In genomic region chr7:48188776-48189520, GRCh38 we compare ENCODE assay signal across 27 cellular contexts. TPM values are rescaled to one million over a fixed set of nuclear protein-coding genes. Genes with fewer than 3 reads are reported as not detected.
DNase-seq lines count a peak whose midpoint lies in the region; ATAC-seq, FAIRE-seq and TF ChIP-seq lines count a peak whose summit lies in the region.
"Had no signal": no experiment of that assay in that cellular context is flagged by ENCODE, and none has a peak within 500 bp of the region (broad histone marks: within the 10 kb centered on the region; RNA-seq: fewer than 3 reads in every experiment).

No MANE protein-coding gene starts in this region.

- no peak overlapping the region for H3K4me2 ChIP-seq in endothelial cell of umbilical vein (ENCODE audit: insufficient read depth, low read length)
- no peak overlapping the region for H3K4me2 ChIP-seq in trophoblast cell (ENCODE audit: low read length)
- H3K4me2 ChIP-seq: KMS-11 had no signal

- H3K9ac ChIP-seq in endothelial cell of umbilical vein (replicated peaks; ENCODE audit: extremely low read depth, insufficient read depth, low read length) = no peak overlapping the region
- H3K9ac ChIP-seq in trophoblast cell (ENCODE audit: low read length) = peak overlapping the region; percentile 72
- H3K9ac ChIP-seq: GM23248, KMS-11 had no signal

- CTCF ChIA-PET in WTC11 (lab: Charles Lee) = interaction anchor here (1.0 kb wide), 1 partner anchor 41 kb away, joined by 3 read pairs; no protein-coding TSS in a partner anchor
- CTCF ChIA-PET in endothelial cell of umbilical vein (lab: Charles Lee) = no interaction called here
- CTCF ChIA-PET in CD8-positive, alpha-beta T cell (lab: Charles Lee) = no interaction called here

- H3K4me3 ChIP-seq in endothelial cell of umbilical vein (replicated peaks in 1 of 3; ENCODE audit: insufficient read depth in 1 of 3, low read depth in 1 of 3, low read length in 3 of 3) (no peak overlapping the region), trophoblast cell (ENCODE audit: low read depth, low read length) (no peak overlapping the region), foreskin fibroblast (ENCODE audit: low read depth in 1 of 2, low read length in 2 of 2) (no peak overlapping the region)
- no peak overlapping the region for H3K4me3 ChIP-seq in CD8-positive, alpha-beta T cell (ENCODE audit: low read depth, low read length)
- H3K4me3 ChIP-seq: ascending aorta, colonic mucosa, GM23248, psoas muscle, skin epidermis, upper lobe of right lung had no signal

- H3K4me1 ChIP-seq in endothelial cell of umbilical vein (ENCODE audit: control insufficient read depth, extremely low read depth, insufficient read depth, low read length) (no peaks in the 10 kb centered on the region), trophoblast cell (ENCODE audit: control insufficient read depth in 1 of 2, insufficient read depth in 2 of 2, low read length in 2 of 2) (no peaks in the 10 kb centered on the region)
- H3K4me1 ChIP-seq in CD8-positive, alpha-beta T cell (ENCODE audit: insufficient read depth, low read length) = no peaks in the 10 kb centered on the region
- H3K4me1 ChIP-seq: ascending aorta, colonic mucosa, psoas muscle, upper lobe of right lung had no signal

- ATAC-seq in WTC11 = peak; percentile 65
- no peak for ATAC-seq in CD8-positive, alpha-beta T cell
- ATAC-seq: activated T-helper 17 cell treated with anti-CD3 and anti-CD28 coated beads, Interleukin-2, amount 50 U/mL, for 72 hours; psoas muscle; upper lobe of right lung had no signal

- no TSS peak for BruUV-seq in endothelial cell of umbilical vein (replicated peaks; lab: Mats Ljungman, UMichigan)

- no peak overlapping the region for H3K23ac ChIP-seq in trophoblast cell (ENCODE audit: low read length)

- H4K8ac ChIP-seq in trophoblast cell (ENCODE audit: low read depth, low read length) = no peak overlapping the region

- intact Hi-C loops in endothelial cell of umbilical vein (cut with micrococcal nuclease) = no loop called here
- intact Hi-C loops in CD8-positive, alpha-beta T cell (cut with DNase I, micrococcal nuclease) = no loop called here

- H2BK120ac ChIP-seq in trophoblast cell (ENCODE audit: insufficient read depth, low read length, poor library complexity) = no peak overlapping the region

- H3K9me3 Mint-ChIP-seq in WTC11 = peaks cover 36% of the 10 kb centered on the region
- peaks cover 6% of the 10 kb centered on the region for H3K9me3 Mint-ChIP-seq in CD8-positive, alpha-beta T cell
- H3K9me3 Mint-ChIP-seq: activated B cell treated with CpG ODN at 0.5 μM for 24 hours; activated T-helper 17 cell treated with anti-CD3 and anti-CD28 coated beads, Interleukin-2, amount 50 U/mL, for 72 hours had no signal

- POLR2A ChIA-PET in WTC11 (lab: Charles Lee) (no interaction called here), endothelial cell of umbilical vein (lab: Charles Lee) (no interaction called here)
- POLR2A ChIA-PET in CD8-positive, alpha-beta T cell (lab: Charles Lee) = no interaction called here

- no peaks in the 10 kb centered on the region for H3K9me3 ChIP-seq in endothelial cell of umbilical vein (replicated peaks; ENCODE audit: control insufficient read depth, insufficient read depth, low read length)
- H3K9me3 ChIP-seq in trophoblast cell (ENCODE audit: insufficient read depth, low read depth, low read length) = no peaks in the 10 kb centered on the region
- no peaks in the 10 kb centered on the region for H3K9me3 ChIP-seq in CD8-positive, alpha-beta T cell (ENCODE audit: low read length)
- H3K9me3 ChIP-seq: ascending aorta, colonic mucosa, psoas muscle, upper lobe of right lung had no signal

- peaks cover 6% of the 10 kb centered on the region for H3K4me1 Mint-ChIP-seq in WTC11
- no peaks in the 10 kb centered on the region for H3K4me1 Mint-ChIP-seq in CD8-positive, alpha-beta T cell (ENCODE audit: low read depth)
- H3K4me1 Mint-ChIP-seq: activated B cell treated with CpG ODN at 0.5 μM for 24 hours; activated T-helper 17 cell treated with anti-CD3 and anti-CD28 coated beads, Interleukin-2, amount 50 U/mL, for 72 hours had no signal

- no peak overlapping the region for H2BK5ac ChIP-seq in trophoblast cell (ENCODE audit: low read depth, low read length, poor library complexity)

- no peak overlapping the region for H3K18ac ChIP-seq in trophoblast cell (ENCODE audit: low read length)

- no peaks in the 10 kb centered on the region for H3K27me3 ChIP-seq in endothelial cell of umbilical vein (ENCODE audit: control insufficient read depth in 2 of 2, insufficient read depth in 2 of 2, low read length in 2 of 2)
- H3K27me3 ChIP-seq in trophoblast cell (ENCODE audit: insufficient read depth, low read length) = no peaks in the 10 kb centered on the region
- no peaks in the 10 kb centered on the region for H3K27me3 ChIP-seq in CD8-positive, alpha-beta T cell (ENCODE audit: insufficient read depth, low read length)
- H3K27me3 ChIP-seq: ascending aorta, colonic mucosa, upper lobe of right lung had no signal

- H3K36me3 ChIP-seq in endothelial cell of umbilical vein (ENCODE audit: control insufficient read depth in 2 of 2, extremely low read depth in 1 of 2, insufficient read depth in 2 of 2, low read length in 2 of 2) (no peaks in the 10 kb centered on the region), trophoblast cell (ENCODE audit: control insufficient read depth in 1 of 2, insufficient read depth in 2 of 2, low read length in 2 of 2) (no peaks in the 10 kb centered on the region)
- H3K36me3 ChIP-seq in CD8-positive, alpha-beta T cell (ENCODE audit: insufficient read depth, low read length) = no peaks in the 10 kb centered on the region
- H3K36me3 ChIP-seq: ascending aorta, colonic mucosa, upper lobe of right lung had no signal

- H3K27ac ChIP-seq in endothelial cell of umbilical vein (ENCODE audit: insufficient read depth, low read depth, low read length) = no peak overlapping the region
- H3K27ac ChIP-seq in trophoblast cell (ENCODE audit: low read depth, low read length) = no peak overlapping the region
- H3K27ac ChIP-seq in CD8-positive, alpha-beta T cell (ENCODE audit: low read depth, low read length) = no peak overlapping the region
- H3K27ac ChIP-seq: ascending aorta, colonic mucosa, GM23248, KMS-11, psoas muscle, skin epidermis, upper lobe of right lung had no signal

- no peak overlapping the region for H4K12ac ChIP-seq in trophoblast cell (ENCODE audit: low read depth, low read length)

- no peak overlapping the region for H3K14ac ChIP-seq in trophoblast cell (ENCODE audit: low read length)

- no peak overlapping the region for H3K27ac Mint-ChIP-seq in WTC11
- H3K27ac Mint-ChIP-seq in CD8-positive, alpha-beta T cell = no peak overlapping the region
- H3K27ac Mint-ChIP-seq: activated B cell treated with CpG ODN at 0.5 μM for 24 hours; activated naive CD8-positive, alpha-beta T cell; activated T-helper 17 cell treated with anti-CD3 and anti-CD28 coated beads, Interleukin-2, amount 50 U/mL, for 72 hours had no signal

- H3K79me2 ChIP-seq in endothelial cell of umbilical vein (ENCODE audit: control insufficient read depth, insufficient read depth, low read length) = no peaks in the 10 kb centered on the region
- H3K79me2 ChIP-seq in trophoblast cell (ENCODE audit: control insufficient read depth, insufficient read depth, low read length, poor library complexity) = no peaks in the 10 kb centered on the region

- no peaks in the 10 kb centered on the region for H3K9me1 ChIP-seq in endothelial cell of umbilical vein (replicated peaks; ENCODE audit: control insufficient read depth, extremely low read depth, insufficient read depth, low read length)

- H2AFZ ChIP-seq in endothelial cell of umbilical vein (ENCODE audit: low read depth, low read length) = no peak overlapping the region
- H2AFZ ChIP-seq in trophoblast cell (ENCODE audit: insufficient read depth, low read length, poor library complexity) = no peak overlapping the region
- H2AFZ ChIP-seq: GM23248 had no signal

- H4K91ac ChIP-seq in trophoblast cell (ENCODE audit: low read depth, low read length) = no peak overlapping the region

- peaks cover 19% of the 10 kb centered on the region for H3K36me3 Mint-ChIP-seq in WTC11
- no peaks in the 10 kb centered on the region for H3K36me3 Mint-ChIP-seq in CD8-positive, alpha-beta T cell

- no peak overlapping the region for H2AK5ac ChIP-seq in trophoblast cell (ENCODE audit: low read length)

- no CpG with 5 or more reads among the region's 12 CpGs for WGBS in trophoblast cell (ENCODE audit: extremely low coverage, insufficient coverage, insufficient read length)

- H3K4me3 Mint-ChIP-seq in WTC11 = no peak overlapping the region
- no peak overlapping the region for H3K4me3 Mint-ChIP-seq in CD8-positive, alpha-beta T cell
- H3K4me3 Mint-ChIP-seq: activated B cell treated with CpG ODN at 0.5 μM for 24 hours; activated naive CD8-positive, alpha-beta T cell; activated T-helper 17 cell treated with anti-CD3 and anti-CD28 coated beads, Interleukin-2, amount 50 U/mL, for 72 hours had no signal

- TF ChIP-seq POLR2A in endothelial cell of umbilical vein (IDR thresholded peaks at IDR 0.05; ENCODE audit: low read depth, low read length) = no peak

- DNase-seq in NCI-H82 (lab: John Stamatoyannopoulos, UW) (peak; percentile 15), NCI-H82 treated with DMSO at 0.1 percent for 48 hours (lab: John Stamatoyannopoulos, UW; ENCODE audit: unreplicated experiment) (no peak), WTC11 (ENCODE audit: low spot score) (no peak), endothelial cell of umbilical vein (ENCODE audit: low read depth, low spot score) (peak; percentile 3), trophoblast cell (no peak), foreskin fibroblast (no peak), NCI-H526 (lab: John Stamatoyannopoulos, UW) (no peak)
- no peak for DNase-seq in CD8-positive, alpha-beta T cell
- DNase-seq: 8988T; activated B cell treated with CpG ODN at 0.5 μM for 24 hours; activated CD4-positive, alpha-beta T cell treated with anti-CD3 and anti-CD28 coated beads, Interleukin-2, amount 50 U/mL, for 48 hours; activated CD8-positive, alpha-beta memory T cell treated with anti-CD3 and anti-CD28 coated beads, Interleukin-2, amount 50 U/mL, for 48 hours; colonic mucosa; GM23248; kidney glomerular epithelial cell; NCI-H510A treated with DMSO at 0.1 percent for 48 hours; psoas muscle; stimulated activated CD4-positive, alpha-beta T cell treated with anti-CD3 and anti-CD28 coated beads, Interleukin-1b, Interleukin-23, amount 100 ng/mL, for 48 hours; T1000; upper lobe of right lung had no signal

- H2BK12ac ChIP-seq in trophoblast cell (ENCODE audit: low read length) = no peak overlapping the region

- FAIRE-seq in endothelial cell of umbilical vein (lab: Jason Lieb, UNC) = no peak
- FAIRE-seq: G401.6 had no signal

- TF ChIP-seq CTCF in WTC11 (IDR thresholded peaks at IDR 0.05) (no peak), endothelial cell of umbilical vein (IDR thresholded peaks at IDR 0.05; ENCODE audit: extremely low read depth in 1 of 2, insufficient read depth in 1 of 2, low read depth in 1 of 2, low read length in 2 of 2) (no peak), foreskin fibroblast (IDR thresholded peaks at IDR 0.05; ENCODE audit: low read depth, low read length) (no peak)
- TF ChIP-seq CTCF in CD8-positive, alpha-beta T cell (IDR thresholded peaks at IDR 0.05) = no peak

- H3K4ac ChIP-seq in trophoblast cell (ENCODE audit: low read depth, low read length) = no peak overlapping the region

- H4K20me1 ChIP-seq in endothelial cell of umbilical vein (replicated peaks; ENCODE audit: control insufficient read depth, extremely low read depth, insufficient read depth, low read length) = no peaks in the 10 kb centered on the region

- H3K79me1 ChIP-seq in trophoblast cell (ENCODE audit: low read length) = no peaks in the 10 kb centered on the region

- no peaks in the 10 kb centered on the region for H3K27me3 Mint-ChIP-seq in WTC11 (ENCODE audit: low read depth)
- H3K27me3 Mint-ChIP-seq in CD8-positive, alpha-beta T cell (ENCODE audit: low read depth) = peaks cover 8% of the 10 kb centered on the region
- H3K27me3 Mint-ChIP-seq: activated B cell treated with CpG ODN at 0.5 μM for 24 hours had no signal

- dilution Hi-C loops in endothelial cell of umbilical vein (cut with MboI; ENCODE audit: extremely low pct_ligation_motif_present, low sequenced_read_pairs) = no loop called here

RNA-seq across cellular contexts. Expression of gene ABCA13, which starts 17.7 kb away (rescaled TPM):
- total RNA-seq in WTC11 (2021) (0.02 to 0.05 TPM (median 0.04 TPM) in 3 replicates), endothelial cell of umbilical vein (0.09 and 0.11 TPM in 2 replicates)
- 0.01 and 0.05 TPM in 2 replicates for polyA plus RNA-seq in endothelial cell of umbilical vein
- polyA plus RNA-seq in endothelial cell of umbilical vein (2011; cell fraction: cytosol; rRNA removed) = 0.01 and 0.03 TPM in 2 replicates
- 0.08 and 0.11 TPM in 2 replicates for polyA plus RNA-seq in endothelial cell of umbilical vein (2011; cell fraction: nucleus; rRNA removed)
- 0.03 TPM in 1 of 2 replicates, not detected in the other for polyA plus RNA-seq in endothelial cell of umbilical vein (2012)
- 0.05 and 0.15 TPM in 2 replicates for polyA minus RNA-seq in endothelial cell of umbilical vein
- not detected for polyA minus RNA-seq in endothelial cell of umbilical vein (2011; cell fraction: cytosol; rRNA and poly(A)+ RNA removed)
- 0.29 and 0.87 TPM in 2 replicates for polyA minus RNA-seq in endothelial cell of umbilical vein (2011; cell fraction: nucleus; rRNA and poly(A)+ RNA removed)
- polyA plus RNA-seq in trophoblast cell (2013) = 0.07 and 0.08 TPM in 2 replicates
- not detected for total RNA-seq in CD8-positive, alpha-beta T cell
- total RNA-seq: activated B cell treated with CpG ODN at 0.5 μM for 24 hours; activated T-helper 17 cell treated with anti-CD3 and anti-CD28 coated beads, Interleukin-2, amount 50 U/mL, for 72 hours; ascending aorta; lung microvascular endothelial cell had no signal
- polyA plus RNA-seq: GM23248, psoas muscle had no signal

Comparison
In these comparisons a context has a peak if more than half of its experiments do, and no peak if none do; other contexts are left out.
1. DNase-seq: peak in NCI-H82 (single experiment) and endothelial cell of umbilical vein (single experiment); none in NCI-H82 treated with DMSO at 0.1 percent for 48 hours (single experiment), WTC11 (single experiment), trophoblast cell (0 of 2), foreskin fibroblast (0 of 2), CD8-positive, alpha-beta T cell (0 of 7) and NCI-H526 (0 of 2).